8 cellular contexts compared by ENCODE assay signal in genomic region chr1:58155418-58156123, GRCh38.
DNase-seq lines count a peak whose midpoint lies in the region; FAIRE-seq and TF ChIP-seq lines count a peak whose summit lies in the region.

No MANE protein-coding gene starts in this region.

- DNase-seq in DMS53 (lab: John Stamatoyannopoulos, UW): peak; percentile 79
- peak; percentile 4 for DNase-seq in H54 (ENCODE audit: insufficient read length, low spot score)
- DNase-seq in NT2/D1 (ENCODE audit: low read depth, low spot score): peak; percentile 67
- DNase-seq in globus pallidus (ENCODE audit: low spot score): peak; percentile 4
- no peak for DNase-seq in glomerular visceral epithelial cell (ENCODE audit: extremely low spot score)
- DNase-seq in GM19240 (ENCODE audit: insufficient read length, low spot score): no peak
- DNase-seq in stimulated activated CD8-positive, alpha-beta memory T cell treated with anti-CD3 and anti-CD28 coated beads, Interleukin-4, amount 100 ng/mL, for 48 hours: no peak
- no peak for DNase-seq in caudate nucleus (lab: John Stamatoyannopoulos, UW)

- H3K9ac ChIP-seq in NT2/D1 (ENCODE audit: insufficient read length, low read depth): no peak overlapping the region

- H3K36me3 ChIP-seq in NT2/D1 (ENCODE audit: insufficient read depth, insufficient read length, low read length): no peaks in the 10 kb centered on the region

- FAIRE-seq in H54 (lab: Jason Lieb, UNC): no peak

- no peaks in the 10 kb centered on the region for H3K4me1 ChIP-seq in NT2/D1 (ENCODE audit: insufficient read depth, insufficient read length)

- H3K27ac ChIP-seq in caudate nucleus (ENCODE audit: low read depth, low read length): no peak overlapping the region

- H3K9me3 ChIP-seq in NT2/D1 (ENCODE audit: insufficient read depth, low read length): no peaks in the 10 kb centered on the region

- no peak for TF ChIP-seq POLR2A in H54 (IDR thresholded peaks at IDR 0.05; ENCODE audit: low read depth, low read length)

- no peak overlapping the region for H3K4me3 ChIP-seq in NT2/D1 (ENCODE audit: insufficient read length, low read depth)

- H3K27me3 ChIP-seq in NT2/D1 (ENCODE audit: insufficient read depth, insufficient read length): no peaks in the 10 kb centered on the region

Comparison
In these comparisons a context has a peak if more than half of its experiments do, and no peak if none do; other contexts are left out.
1. DNase-seq: peak in DMS53 (single experiment), H54 (single experiment), NT2/D1 (single experiment) and globus pallidus (single experiment); none in glomerular visceral epithelial cell (single experiment), GM19240 (single experiment), stimulated activated CD8-positive, alpha-beta memory T cell treated with anti-CD3 and anti-CD28 coated beads, Interleukin-4, amount 100 ng/mL, for 48 hours (single experiment) and caudate nucleus (0 of 61).